In genomic region chr12:57522019-57522886, GRCh38 we compare ENCODE assay signal across 1 cellular context.
TF ChIP-seq lines count a peak whose summit lies in the region.

A gene with protein sequence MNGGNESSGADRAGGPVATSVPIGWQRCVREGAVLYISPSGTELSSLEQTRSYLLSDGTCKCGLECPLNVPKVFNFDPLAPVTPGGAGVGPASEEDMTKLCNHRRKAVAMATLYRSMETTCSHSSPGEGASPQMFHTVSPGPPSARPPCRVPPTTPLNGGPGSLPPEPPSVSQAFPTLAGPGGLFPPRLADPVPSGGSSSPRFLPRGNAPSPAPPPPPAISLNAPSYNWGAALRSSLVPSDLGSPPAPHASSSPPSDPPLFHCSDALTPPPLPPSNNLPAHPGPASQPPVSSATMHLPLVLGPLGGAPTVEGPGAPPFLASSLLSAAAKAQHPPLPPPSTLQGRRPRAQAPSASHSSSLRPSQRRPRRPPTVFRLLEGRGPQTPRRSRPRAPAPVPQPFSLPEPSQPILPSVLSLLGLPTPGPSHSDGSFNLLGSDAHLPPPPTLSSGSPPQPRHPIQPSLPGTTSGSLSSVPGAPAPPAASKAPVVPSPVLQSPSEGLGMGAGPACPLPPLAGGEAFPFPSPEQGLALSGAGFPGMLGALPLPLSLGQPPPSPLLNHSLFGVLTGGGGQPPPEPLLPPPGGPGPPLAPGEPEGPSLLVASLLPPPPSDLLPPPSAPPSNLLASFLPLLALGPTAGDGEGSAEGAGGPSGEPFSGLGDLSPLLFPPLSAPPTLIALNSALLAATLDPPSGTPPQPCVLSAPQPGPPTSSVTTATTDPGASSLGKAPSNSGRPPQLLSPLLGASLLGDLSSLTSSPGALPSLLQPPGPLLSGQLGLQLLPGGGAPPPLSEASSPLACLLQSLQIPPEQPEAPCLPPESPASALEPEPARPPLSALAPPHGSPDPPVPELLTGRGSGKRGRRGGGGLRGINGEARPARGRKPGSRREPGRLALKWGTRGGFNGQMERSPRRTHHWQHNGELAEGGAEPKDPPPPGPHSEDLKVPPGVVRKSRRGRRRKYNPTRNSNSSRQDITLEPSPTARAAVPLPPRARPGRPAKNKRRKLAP (plus strand): TSS chr12:57522824. CDS start chr12:57524304, 1,480 bp downstream.

TF ChIP-seq in SK-N-SH, 30 proteins besides CTCF, POLR2A, EP300 and RAD21 (continued from another document):
- TF ChIP-seq REST (IDR thresholded peaks at IDR 0.05; ENCODE audit: low read depth, low read length): no peak
- peak; percentile 77 for TF ChIP-seq NRF1 (IDR thresholded peaks at IDR 0.05; ENCODE audit: low read depth, low read length)
- TF ChIP-seq TAF1 (IDR thresholded peaks at IDR 0.05; ENCODE audit: borderline replicate concordance, low read depth, low read length): no peak
- peak; percentile 97 for TF ChIP-seq MXI1 (IDR thresholded peaks at IDR 0.05; ENCODE audit: low read depth, low read length)
- 0 out of 2 replicates have a peak, but pooled peaks have one; percentile 14 for TF ChIP-seq TEAD4 (IDR thresholded peaks at IDR 0.05; ENCODE audit: borderline replicate concordance, insufficient read depth)
- peak; percentile 78 for TF ChIP-seq USF1 (IDR thresholded peaks at IDR 0.05; ENCODE audit: borderline replicate concordance, low read depth)
- peak; percentile 54; the same call in 1 of the 2 replicates for TF ChIP-seq SIN3A (IDR thresholded peaks at IDR 0.05; ENCODE audit: borderline replicate concordance, low read depth, low read length)
- peak; percentile 36; the same call in 1 of the 2 replicates for TF ChIP-seq YY1 (IDR thresholded peaks at IDR 0.05; ENCODE audit: low read depth)
